In genomic region chr3:8554725-8555621, GRCh38 we compare ENCODE assay signal across 10 cellular contexts. TPM values are rescaled to one million over a fixed set of nuclear protein-coding genes. Genes with fewer than 3 reads are reported as not detected.
A peak's percentile ranks its signal among the peaks of the same experiment; 100 is the strongest.
DNase-seq lines count a peak whose midpoint lies in the region; ATAC-seq and TF ChIP-seq lines count a peak whose summit lies in the region.
"Had no signal": no experiment of that assay in that cellular context is flagged by ENCODE, and none has a peak within 500 bp of the region (broad histone marks: within the 10 kb centered on the region; RNA-seq: fewer than 3 reads in every experiment).

No MANE protein-coding gene starts in this region.

- H3K4me3 ChIP-seq in SK-N-MC, result peak overlapping the region; percentile 40; the same call in 1 of the 2 replicates
- peak overlapping the region in 1 of 4 donors; percentile 9 for H3K4me3 ChIP-seq in gastrocnemius medialis

- H3K27ac ChIP-seq in SK-N-MC, result no peak overlapping the region
- H3K27ac ChIP-seq in gastrocnemius medialis, result peak overlapping the region; percentile 75 to 93 (median 80)

- no peak overlapping the region for H3K9ac ChIP-seq in SK-N-MC (ENCODE audit: insufficient read length)

- no peaks in the 10 kb centered on the region for H3K36me3 ChIP-seq in SK-N-MC (ENCODE audit: insufficient read depth, low read length)
- peaks cover 0 to 41% of the 10 kb centered on the region in 2 donors for H3K36me3 ChIP-seq in gastrocnemius medialis

- H3K4me1 ChIP-seq in gastrocnemius medialis, result peaks cover 86 to 100% of the 10 kb centered on the region in 2 donors

- H3K9me3 ChIP-seq in SK-N-MC (ENCODE audit: low read depth, low read length) (no peaks in the 10 kb centered on the region), gastrocnemius medialis (no peaks in the 10 kb centered on the region)

- ATAC-seq in left cardiac atrium (peak; percentile 50 to 63), gastrocnemius medialis (peak in 1 of 2 donors; percentile 35), left lobe of liver (no peak)
- ATAC-seq: HCT116 had no signal

- intact Hi-C loops in left cardiac atrium (cut with DNase I) (no loop called here), gastrocnemius medialis (cut with DNase I; ENCODE audit: low total_unique reads) (no loop called here)

- peak; percentile 92 for DNase-seq in EL
- no peak for DNase-seq in SK-N-MC (ENCODE audit: low read depth, low spot score)
- DNase-seq in left cardiac atrium, result peak; percentile 44
- DNase-seq in gastrocnemius medialis, result peak in 1 of 2 donors; percentile 63
- no peak for DNase-seq in kidney tubule cell (ENCODE audit: low spot score)
- DNase-seq in AML-193 (lab: John Stamatoyannopoulos, UW), result no peak
- no peak for DNase-seq in left lobe of liver (ENCODE audit: low spot score)
- no peak for DNase-seq in T-helper 2 cell
- DNase-seq: central memory CD4-positive, alpha-beta T cell had no signal

- in situ Hi-C loops in gastrocnemius medialis (cut with MboI; ENCODE audit: low sequenced_read_pairs in 4 of 4), result no loop called here

- no peak for TF ChIP-seq CTCF in gastrocnemius medialis (IDR thresholded peaks at IDR 0.05 in 4 of 5, conservative IDR thresholded peaks at IDR 0.05 in 1 of 5)

- TF ChIP-seq POLR2A in gastrocnemius medialis (IDR thresholded peaks at IDR 0.05), result no peak

- no peaks in the 10 kb centered on the region for H3K27me3 ChIP-seq in gastrocnemius medialis

RNA-seq across cellular contexts. Expression of gene LMCD1, which starts 53.4 kb away (rescaled TPM):
- 10 to 100 TPM; 52.9 to 63.7 TPM for total RNA-seq in left cardiac atrium
- total RNA-seq in gastrocnemius medialis, result 100 to 1,000 TPM in 3 of 4 donors, 10 to 100 TPM in 1; 96.0 to 581 (median 167) TPM
- 2.9 TPM for total RNA-seq in left lobe of liver

Comparison
In these comparisons a context has a peak if more than half of its experiments do, and no peak if none do; other contexts are left out.
1. DNase-seq: peak in EL (single experiment) and left cardiac atrium (single experiment); none in SK-N-MC (single experiment), kidney tubule cell (single experiment), AML-193 (0 of 2), left lobe of liver (single experiment) and T-helper 2 cell (0 of 5).
2. RNA of gene LMCD1, which starts 53.4 kb away (total RNA-seq): 96.0 to 581 TPM in gastrocnemius medialis and 52.9 to 63.7 TPM in left cardiac atrium; 2.9 TPM in left lobe of liver (single experiment); every median in the first group is over 10 times any median in the second.